In genomic region chr19:53957448-53958167, GRCh38 we compare ENCODE assay signal across 1 cellular context.
TF ChIP-seq lines count a peak whose summit lies in the region.

No MANE protein-coding gene starts in this region.

TF ChIP-seq in WTC11, 78 proteins besides CTCF, POLR2A, EP300 and RAD21:
- TF ChIP-seq, protein P1, sequence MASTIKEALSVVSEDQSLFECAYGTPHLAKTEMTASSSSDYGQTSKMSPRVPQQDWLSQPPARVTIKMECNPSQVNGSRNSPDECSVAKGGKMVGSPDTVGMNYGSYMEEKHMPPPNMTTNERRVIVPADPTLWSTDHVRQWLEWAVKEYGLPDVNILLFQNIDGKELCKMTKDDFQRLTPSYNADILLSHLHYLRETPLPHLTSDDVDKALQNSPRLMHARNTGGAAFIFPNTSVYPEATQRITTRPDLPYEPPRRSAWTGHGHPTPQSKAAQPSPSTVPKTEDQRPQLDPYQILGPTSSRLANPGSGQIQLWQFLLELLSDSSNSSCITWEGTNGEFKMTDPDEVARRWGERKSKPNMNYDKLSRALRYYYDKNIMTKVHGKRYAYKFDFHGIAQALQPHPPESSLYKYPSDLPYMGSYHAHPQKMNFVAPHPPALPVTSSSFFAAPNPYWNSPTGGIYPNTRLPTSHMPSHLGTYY (CRISPR knock-in tag; IDR thresholded peaks at IDR 0.05), result 0 out of 2 replicates have a peak, but pooled peaks have one; percentile 22
- TF ChIP-seq SMAD3 (CRISPR knock-in tag; IDR thresholded peaks at IDR 0.05; ENCODE audit: borderline replicate concordance) (peak; percentile 63; the same call in 1 of the 2 replicates), ETV6 (CRISPR knock-in tag; IDR thresholded peaks at IDR 0.05) (no peak), MAX (CRISPR knock-in tag; IDR thresholded peaks at IDR 0.05) (peak; percentile 74), ATF6 (CRISPR knock-in tag; IDR thresholded peaks at IDR 0.05) (no peak), SP1 (CRISPR knock-in tag; conservative IDR thresholded peaks at IDR 0.05) (peak; percentile 51; the same call in 1 of the 2 replicates), TEAD1 (CRISPR knock-in tag; IDR thresholded peaks at IDR 0.05) (peak; percentile 49; the same call in 1 of the 2 replicates), CREM (CRISPR knock-in tag; IDR thresholded peaks at IDR 0.05) (peak; percentile 8; the same call in 1 of the 2 replicates)
